Comparison of ENCODE assay signal across 1 cellular context in the genomic region with DNA sequence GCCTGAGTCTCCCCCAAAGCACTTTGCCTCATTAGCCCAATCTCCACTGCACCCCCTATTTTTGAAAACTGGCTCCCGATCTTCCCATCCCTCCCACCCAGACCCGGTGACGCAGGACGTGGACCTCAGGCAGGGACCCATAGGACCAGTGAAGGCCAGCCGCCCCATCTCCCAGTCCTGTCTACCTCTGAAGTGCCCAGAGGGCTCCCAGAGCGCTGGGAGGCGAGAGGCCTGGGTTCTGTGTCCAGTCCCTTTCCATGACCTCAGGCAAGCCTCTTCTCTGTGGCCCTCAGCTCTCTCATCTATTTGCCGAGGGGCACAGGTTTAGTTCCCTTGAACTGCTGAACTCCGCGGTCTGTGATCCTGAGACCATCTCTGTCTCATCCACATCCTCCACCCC.
TF ChIP-seq lines count a peak whose summit lies in the region.

No MANE protein-coding gene starts in this region.

TF ChIP-seq in IMR-90, 13 proteins besides CTCF, POLR2A, EP300 and RAD21 (continued from another document):
- TF ChIP-seq FOS (IDR thresholded peaks at IDR 0.05; ENCODE audit: low read depth, low read length) = no peak
- TF ChIP-seq RFX5 (IDR thresholded peaks at IDR 0.05; ENCODE audit: low read depth, low read length) = no peak
- TF ChIP-seq MXI1 (IDR thresholded peaks at IDR 0.05; ENCODE audit: borderline replicate concordance, low read depth, low read length) = no peak
- TF ChIP-seq NFE2L2 (IDR thresholded peaks at IDR 0.05; ENCODE audit: low read depth, low read length) = no peak
- TF ChIP-seq CHD1 (IDR thresholded peaks at IDR 0.05; ENCODE audit: low read depth, low read length) = no peak
- no peak for TF ChIP-seq MAFK (IDR thresholded peaks at IDR 0.05; ENCODE audit: low read depth, low read length)
- TF ChIP-seq CEBPB (IDR thresholded peaks at IDR 0.05; ENCODE audit: low read depth, low read length) = no peak
- no peak for TF ChIP-seq BHLHE40 (IDR thresholded peaks at IDR 0.05; ENCODE audit: low read depth, low read length)
- no peak for TF ChIP-seq SMC3 (IDR thresholded peaks at IDR 0.05; ENCODE audit: low read depth, low read length)
- TF ChIP-seq, protein P1, sequence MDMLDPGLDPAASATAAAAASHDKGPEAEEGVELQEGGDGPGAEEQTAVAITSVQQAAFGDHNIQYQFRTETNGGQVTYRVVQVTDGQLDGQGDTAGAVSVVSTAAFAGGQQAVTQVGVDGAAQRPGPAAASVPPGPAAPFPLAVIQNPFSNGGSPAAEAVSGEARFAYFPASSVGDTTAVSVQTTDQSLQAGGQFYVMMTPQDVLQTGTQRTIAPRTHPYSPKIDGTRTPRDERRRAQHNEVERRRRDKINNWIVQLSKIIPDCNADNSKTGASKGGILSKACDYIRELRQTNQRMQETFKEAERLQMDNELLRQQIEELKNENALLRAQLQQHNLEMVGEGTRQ (IDR thresholded peaks at IDR 0.05; ENCODE audit: low read depth, low read length) = no peak
- TF ChIP-seq MAZ (IDR thresholded peaks at IDR 0.05; ENCODE audit: borderline replicate concordance, low read depth, low read length) = no peak
- TF ChIP-seq RCOR1 (IDR thresholded peaks at IDR 0.05; ENCODE audit: insufficient replicate concordance, low read length) = no peak
